ENCODE assay signal across 10 cellular contexts in the genomic region with DNA sequence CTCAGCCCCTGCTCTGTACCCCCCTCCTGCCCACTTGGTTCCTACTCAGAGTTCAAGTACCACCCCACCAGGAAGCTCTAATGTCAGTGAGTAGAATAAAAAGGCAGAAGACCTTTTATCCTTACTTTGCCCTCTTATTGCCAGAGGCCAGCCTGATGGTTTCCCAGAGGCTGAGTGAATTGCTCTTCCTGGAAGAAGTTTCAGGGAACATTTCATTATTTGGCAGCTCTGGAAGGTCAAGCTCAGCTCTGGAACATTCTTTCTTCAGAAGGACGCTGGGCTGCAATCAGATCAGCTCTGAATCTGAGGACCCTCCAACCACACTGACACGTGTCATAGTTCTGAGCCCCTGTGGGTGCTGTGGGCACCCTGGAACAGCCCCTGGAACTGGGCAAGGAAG.
DNase-seq lines count a peak whose midpoint lies in the region; ATAC-seq and TF ChIP-seq lines count a peak whose summit lies in the region.
"Had no signal": no experiment of that assay in that cellular context is flagged by ENCODE, and none has a peak within 500 bp of the region (broad histone marks: within the 10 kb centered on the region; RNA-seq: fewer than 3 reads in every experiment).

No MANE protein-coding gene starts in this region.

- H3K27me3 Mint-ChIP-seq in activated B cell treated with CpG ODN at 0.5 μM for 24 hours, result no peaks in the 10 kb centered on the region

- CTCF ChIA-PET in activated B cell treated with CpG ODN at 0.5 μM for 24 hours (lab: Charles Lee), result no interaction called here

- H3K27ac ChIP-seq in colonic mucosa, result peak overlapping the region; percentile 75
- H3K27ac ChIP-seq in lung (ENCODE audit: low read depth in 1 of 2, low read length in 1 of 2), result peak overlapping the region; percentile 28 to 89
- peak overlapping the region; percentile 68 for H3K27ac ChIP-seq in subcutaneous abdominal adipose tissue (ENCODE audit: low read depth, low read length)

- intact Hi-C loops in activated B cell treated with CpG ODN at 0.5 μM for 24 hours (cut with micrococcal nuclease) (loop anchor here (5.0 to 10.0 kb wide), 3 partner anchors 889 to 1696 kb away; a partner anchor contains a TSS), colonic mucosa (cut with DNase I) (no loop called here)

- no peaks in the 10 kb centered on the region for H3K9me3 Mint-ChIP-seq in activated B cell treated with CpG ODN at 0.5 μM for 24 hours
- H3K9me3 Mint-ChIP-seq: nephron had no signal

- H3K36me3 Mint-ChIP-seq in activated B cell treated with CpG ODN at 0.5 μM for 24 hours (ENCODE audit: low read depth), result peaks cover 49% of the 10 kb centered on the region

- POLR2A ChIA-PET in activated B cell treated with CpG ODN at 0.5 μM for 24 hours (lab: Charles Lee), result interaction anchor here (0.9 to 3.8 kb wide), 6 partner anchors 16 to 188 kb away, joined by 3 to 34 read pairs (median 11); a partner anchor contains a TSS

- ATAC-seq in activated B cell treated with CpG ODN at 0.5 μM for 24 hours (ENCODE audit: low read depth), result no peak
- ATAC-seq in lung (ENCODE audit: insufficient read depth, low FRiP score), result no peak

- no peak overlapping the region for H3K4me3 Mint-ChIP-seq in activated B cell treated with CpG ODN at 0.5 μM for 24 hours
- H3K4me3 Mint-ChIP-seq: nephron had no signal

- H3K9ac ChIP-seq in colonic mucosa (ENCODE audit: low read depth in 2 of 2, low read length in 2 of 2), result peak overlapping the region in 1 of 2 donors; percentile 51
- H3K9ac ChIP-seq in subcutaneous abdominal adipose tissue (ENCODE audit: low read length in 5 of 5), result peak overlapping the region in 2 of 5 donors; percentile 14 to 67

- H3K4me1 ChIP-seq in colonic mucosa (peaks cover 24% of the 10 kb centered on the region), lung (ENCODE audit: control insufficient read depth in 2 of 2, insufficient read depth in 2 of 2, low read length in 2 of 2) (peaks cover 19 to 27% of the 10 kb centered on the region in 2 donors), subcutaneous abdominal adipose tissue (ENCODE audit: control insufficient read depth in 5 of 5, insufficient read depth in 5 of 5, low read length in 5 of 5) (peaks cover 4 to 58% (median 32%) of the 10 kb centered on the region in 5 donors)
- H3K4me1 ChIP-seq: Caco-2 had no signal

- H3K27ac Mint-ChIP-seq in activated B cell treated with CpG ODN at 0.5 μM for 24 hours, result peak overlapping the region; percentile 35
- H3K27ac Mint-ChIP-seq: nephron had no signal

- WGBS in lung, 2 donors, result 58 to 68% methylated on average over 2 of the region's 2 CpGs

- peaks cover 68% of the 10 kb centered on the region for H3K4me1 Mint-ChIP-seq in activated B cell treated with CpG ODN at 0.5 μM for 24 hours
- H3K4me1 Mint-ChIP-seq: nephron had no signal

- H3K4me3 ChIP-seq in colonic mucosa, result no peak overlapping the region
- no peak overlapping the region for H3K4me3 ChIP-seq in lung
- H3K4me3 ChIP-seq in subcutaneous abdominal adipose tissue (ENCODE audit: low read depth in 1 of 5, low read length in 5 of 5), result no peak overlapping the region

- DNase-seq in activated B cell treated with CpG ODN at 0.5 μM for 24 hours (no peak), colonic mucosa (no peak), lung (ENCODE audit: low spot score) (no peak), NOMO-1 treated with DMSO at 0.1 percent for 48 hours (lab: John Stamatoyannopoulos, UW; ENCODE audit: unreplicated experiment) (no peak), LoVo (ENCODE audit: low spot score) (no peak), KG1 (lab: John Stamatoyannopoulos, UW) (no peak)
- DNase-seq: Caco-2, MM.1S had no signal

- H3K36me3 ChIP-seq in colonic mucosa (no peaks in the 10 kb centered on the region), lung (ENCODE audit: control insufficient read depth in 2 of 2, insufficient read depth in 2 of 2, low read length in 2 of 2) (peaks cover 0 to 9% of the 10 kb centered on the region in 2 donors), subcutaneous abdominal adipose tissue (ENCODE audit: control insufficient read depth in 5 of 5, insufficient read depth in 5 of 5, low read length in 5 of 5) (peaks cover 0 to 18% (median 5%) of the 10 kb centered on the region in 5 donors)

- H3K9me3 ChIP-seq in colonic mucosa (no peaks in the 10 kb centered on the region), lung (ENCODE audit: control insufficient read depth in 2 of 2, insufficient read depth in 1 of 2, low read length in 1 of 2) (no peaks in the 10 kb centered on the region), subcutaneous abdominal adipose tissue (ENCODE audit: control insufficient read depth in 5 of 5, low read length in 5 of 5) (no peaks in the 10 kb centered on the region)
- H3K9me3 ChIP-seq: Caco-2 had no signal

- H3K27me3 ChIP-seq in colonic mucosa (no peaks in the 10 kb centered on the region), lung (ENCODE audit: control insufficient read depth, insufficient read depth) (no peaks in the 10 kb centered on the region), subcutaneous abdominal adipose tissue (ENCODE audit: control insufficient read depth in 5 of 5, insufficient read depth in 4 of 5, low read length in 5 of 5) (no peaks in the 10 kb centered on the region)

- TF ChIP-seq CTCF in activated B cell treated with CpG ODN at 0.5 μM for 24 hours (IDR thresholded peaks at IDR 0.05) (no peak), colonic mucosa (IDR thresholded peaks at IDR 0.05) (no peak), lung (IDR thresholded peaks at IDR 0.05; ENCODE audit: control extremely low read depth, extremely low read depth) (no peak)
